1 cellular context compared by ENCODE assay signal in the genomic region with DNA sequence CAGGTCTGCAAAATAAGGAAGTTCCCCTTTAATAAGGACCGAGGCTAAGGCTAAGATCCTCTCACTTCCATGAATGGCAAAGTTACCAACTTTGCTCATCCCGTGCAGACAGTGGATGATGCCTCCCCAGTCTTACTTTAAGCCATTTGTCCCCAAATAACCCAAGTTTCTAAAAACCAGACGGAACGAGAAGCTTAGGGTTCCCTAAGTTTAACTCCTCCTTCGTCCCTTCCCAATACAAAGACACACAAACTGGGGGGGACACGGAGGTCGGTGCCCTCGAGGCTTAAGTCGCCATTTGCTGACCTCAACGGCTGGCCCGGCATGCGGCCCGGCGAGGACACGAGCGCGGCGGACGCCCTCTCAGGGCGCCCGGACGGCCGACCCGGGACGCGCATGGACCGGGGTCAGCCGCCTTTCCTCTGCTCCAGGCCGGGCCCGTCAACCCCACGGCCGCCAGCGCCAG.
TF ChIP-seq lines count a peak whose summit lies in the region.

No MANE protein-coding gene starts in this region.

TF ChIP-seq in HepG2, 621 proteins besides CTCF, POLR2A, EP300 and RAD21 (continued from another document and continues in another):
- TF ChIP-seq ZNF619 (CRISPR knock-in tag; IDR thresholded peaks at IDR 0.05) = peak; percentile 24; the same call in 1 of the 2 replicates
- TF ChIP-seq, protein P1, sequence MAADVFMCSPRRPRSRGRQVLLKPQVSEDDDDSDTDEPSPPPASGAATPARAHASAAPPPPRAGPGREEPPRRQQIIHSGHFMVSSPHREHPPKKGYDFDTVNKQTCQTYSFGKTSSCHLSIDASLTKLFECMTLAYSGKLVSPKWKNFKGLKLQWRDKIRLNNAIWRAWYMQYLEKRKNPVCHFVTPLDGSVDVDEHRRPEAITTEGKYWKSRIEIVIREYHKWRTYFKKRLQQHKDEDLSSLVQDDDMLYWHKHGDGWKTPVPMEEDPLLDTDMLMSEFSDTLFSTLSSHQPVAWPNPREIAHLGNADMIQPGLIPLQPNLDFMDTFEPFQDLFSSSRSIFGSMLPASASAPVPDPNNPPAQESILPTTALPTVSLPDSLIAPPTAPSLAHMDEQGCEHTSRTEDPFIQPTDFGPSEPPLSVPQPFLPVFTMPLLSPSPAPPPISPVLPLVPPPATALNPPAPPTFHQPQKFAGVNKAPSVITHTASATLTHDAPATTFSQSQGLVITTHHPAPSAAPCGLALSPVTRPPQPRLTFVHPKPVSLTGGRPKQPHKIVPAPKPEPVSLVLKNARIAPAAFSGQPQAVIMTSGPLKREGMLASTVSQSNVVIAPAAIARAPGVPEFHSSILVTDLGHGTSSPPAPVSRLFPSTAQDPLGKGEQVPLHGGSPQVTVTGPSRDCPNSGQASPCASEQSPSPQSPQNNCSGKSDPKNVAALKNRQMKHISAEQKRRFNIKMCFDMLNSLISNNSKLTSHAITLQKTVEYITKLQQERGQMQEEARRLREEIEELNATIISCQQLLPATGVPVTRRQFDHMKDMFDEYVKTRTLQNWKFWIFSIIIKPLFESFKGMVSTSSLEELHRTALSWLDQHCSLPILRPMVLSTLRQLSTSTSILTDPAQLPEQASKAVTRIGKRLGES (CRISPR knock-in tag; IDR thresholded peaks at IDR 0.05; ENCODE audit: borderline replicate concordance) = peak; percentile 75; the same call in 1 of the 2 replicates
- TF ChIP-seq, protein P2, sequence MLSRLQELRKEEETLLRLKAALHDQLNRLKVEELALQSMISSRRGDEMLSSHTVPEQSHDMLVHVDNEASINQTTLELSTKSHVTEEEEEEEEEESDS (CRISPR knock-in tag; IDR thresholded peaks at IDR 0.05; ENCODE audit: borderline replicate concordance) = no peak
- TF ChIP-seq ZNF567 (CRISPR knock-in tag; IDR thresholded peaks at IDR 0.05; ENCODE audit: borderline replicate concordance) = no peak
- TF ChIP-seq ZNF256 (CRISPR knock-in tag; conservative IDR thresholded peaks at IDR 0.05) = 0 out of 2 replicates have a peak, but pooled peaks have one; percentile 52
- TF ChIP-seq ZNF350 (CRISPR knock-in tag; IDR thresholded peaks at IDR 0.05; ENCODE audit: borderline replicate concordance, low read depth) = no peak
- TF ChIP-seq SALL1 (CRISPR knock-in tag; IDR thresholded peaks at IDR 0.05) = no peak
- TF ChIP-seq, protein P3, sequence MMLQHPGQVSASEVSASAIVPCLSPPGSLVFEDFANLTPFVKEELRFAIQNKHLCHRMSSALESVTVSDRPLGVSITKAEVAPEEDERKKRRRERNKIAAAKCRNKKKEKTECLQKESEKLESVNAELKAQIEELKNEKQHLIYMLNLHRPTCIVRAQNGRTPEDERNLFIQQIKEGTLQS (CRISPR knock-in tag; IDR thresholded peaks at IDR 0.05) = no peak
- TF ChIP-seq ZNF230 (CRISPR knock-in tag; IDR thresholded peaks at IDR 0.05) = no peak
- TF ChIP-seq NFYC (CRISPR knock-in tag; IDR thresholded peaks at IDR 0.05) = no peak
- TF ChIP-seq, protein P4, sequence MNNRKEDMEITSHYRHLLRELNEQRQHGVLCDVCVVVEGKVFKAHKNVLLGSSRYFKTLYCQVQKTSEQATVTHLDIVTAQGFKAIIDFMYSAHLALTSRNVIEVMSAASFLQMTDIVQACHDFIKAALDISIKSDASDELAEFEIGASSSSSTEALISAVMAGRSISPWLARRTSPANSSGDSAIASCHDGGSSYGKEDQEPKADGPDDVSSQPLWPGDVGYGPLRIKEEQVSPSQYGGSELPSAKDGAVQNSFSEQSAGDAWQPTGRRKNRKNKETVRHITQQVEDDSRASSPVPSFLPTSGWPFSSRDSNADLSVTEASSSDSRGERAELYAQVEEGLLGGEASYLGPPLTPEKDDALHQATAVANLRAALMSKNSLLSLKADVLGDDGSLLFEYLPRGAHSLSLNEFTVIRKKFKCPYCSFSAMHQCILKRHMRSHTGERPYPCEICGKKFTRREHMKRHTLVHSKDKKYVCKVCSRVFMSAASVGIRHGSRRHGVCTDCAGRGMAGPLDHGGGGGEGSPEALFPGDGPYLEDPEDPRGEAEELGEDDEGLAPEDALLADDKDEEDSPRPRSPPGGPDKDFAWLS (CRISPR knock-in tag; IDR thresholded peaks at IDR 0.05; ENCODE audit: borderline replicate concordance) = no peak
- TF ChIP-seq ATF7-NPFF (CRISPR knock-in tag; IDR thresholded peaks at IDR 0.05; ENCODE audit: low read depth) = no peak
- no peak for TF ChIP-seq EEA1 (CRISPR knock-in tag; IDR thresholded peaks at IDR 0.05; ENCODE audit: borderline replicate concordance)
- TF ChIP-seq KLF15 (CRISPR knock-in tag; IDR thresholded peaks at IDR 0.05; ENCODE audit: borderline replicate concordance) = 0 out of 2 replicates have a peak, but pooled peaks have one; percentile 34
- no peak for TF ChIP-seq AGO2 (optimal IDR thresholded peaks at IDR 0.05; ENCODE audit: low read depth, low read length)
- TF ChIP-seq NBN (conservative IDR thresholded peaks at IDR 0.05) = no peak
- TF ChIP-seq ZNF383 (CRISPR knock-in tag; IDR thresholded peaks at IDR 0.05; ENCODE audit: borderline replicate concordance) = 0 out of 2 replicates have a peak, but pooled peaks have one; percentile 14
- TF ChIP-seq ZNF326 (CRISPR knock-in tag; IDR thresholded peaks at IDR 0.05; ENCODE audit: borderline replicate concordance) = no peak
- TF ChIP-seq, protein P5, sequence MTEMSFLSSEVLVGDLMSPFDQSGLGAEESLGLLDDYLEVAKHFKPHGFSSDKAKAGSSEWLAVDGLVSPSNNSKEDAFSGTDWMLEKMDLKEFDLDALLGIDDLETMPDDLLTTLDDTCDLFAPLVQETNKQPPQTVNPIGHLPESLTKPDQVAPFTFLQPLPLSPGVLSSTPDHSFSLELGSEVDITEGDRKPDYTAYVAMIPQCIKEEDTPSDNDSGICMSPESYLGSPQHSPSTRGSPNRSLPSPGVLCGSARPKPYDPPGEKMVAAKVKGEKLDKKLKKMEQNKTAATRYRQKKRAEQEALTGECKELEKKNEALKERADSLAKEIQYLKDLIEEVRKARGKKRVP (CRISPR knock-in tag; IDR thresholded peaks at IDR 0.05) = no peak
- no peak for TF ChIP-seq ZNF124 (CRISPR knock-in tag; IDR thresholded peaks at IDR 0.05)
- TF ChIP-seq SMAD3 (CRISPR knock-in tag; IDR thresholded peaks at IDR 0.05) = no peak
- TF ChIP-seq NR3C1 (CRISPR knock-in tag; IDR thresholded peaks at IDR 0.05) = no peak
- TF ChIP-seq TOE1 (CRISPR knock-in tag; IDR thresholded peaks at IDR 0.05) = no peak
- TF ChIP-seq, protein P6, sequence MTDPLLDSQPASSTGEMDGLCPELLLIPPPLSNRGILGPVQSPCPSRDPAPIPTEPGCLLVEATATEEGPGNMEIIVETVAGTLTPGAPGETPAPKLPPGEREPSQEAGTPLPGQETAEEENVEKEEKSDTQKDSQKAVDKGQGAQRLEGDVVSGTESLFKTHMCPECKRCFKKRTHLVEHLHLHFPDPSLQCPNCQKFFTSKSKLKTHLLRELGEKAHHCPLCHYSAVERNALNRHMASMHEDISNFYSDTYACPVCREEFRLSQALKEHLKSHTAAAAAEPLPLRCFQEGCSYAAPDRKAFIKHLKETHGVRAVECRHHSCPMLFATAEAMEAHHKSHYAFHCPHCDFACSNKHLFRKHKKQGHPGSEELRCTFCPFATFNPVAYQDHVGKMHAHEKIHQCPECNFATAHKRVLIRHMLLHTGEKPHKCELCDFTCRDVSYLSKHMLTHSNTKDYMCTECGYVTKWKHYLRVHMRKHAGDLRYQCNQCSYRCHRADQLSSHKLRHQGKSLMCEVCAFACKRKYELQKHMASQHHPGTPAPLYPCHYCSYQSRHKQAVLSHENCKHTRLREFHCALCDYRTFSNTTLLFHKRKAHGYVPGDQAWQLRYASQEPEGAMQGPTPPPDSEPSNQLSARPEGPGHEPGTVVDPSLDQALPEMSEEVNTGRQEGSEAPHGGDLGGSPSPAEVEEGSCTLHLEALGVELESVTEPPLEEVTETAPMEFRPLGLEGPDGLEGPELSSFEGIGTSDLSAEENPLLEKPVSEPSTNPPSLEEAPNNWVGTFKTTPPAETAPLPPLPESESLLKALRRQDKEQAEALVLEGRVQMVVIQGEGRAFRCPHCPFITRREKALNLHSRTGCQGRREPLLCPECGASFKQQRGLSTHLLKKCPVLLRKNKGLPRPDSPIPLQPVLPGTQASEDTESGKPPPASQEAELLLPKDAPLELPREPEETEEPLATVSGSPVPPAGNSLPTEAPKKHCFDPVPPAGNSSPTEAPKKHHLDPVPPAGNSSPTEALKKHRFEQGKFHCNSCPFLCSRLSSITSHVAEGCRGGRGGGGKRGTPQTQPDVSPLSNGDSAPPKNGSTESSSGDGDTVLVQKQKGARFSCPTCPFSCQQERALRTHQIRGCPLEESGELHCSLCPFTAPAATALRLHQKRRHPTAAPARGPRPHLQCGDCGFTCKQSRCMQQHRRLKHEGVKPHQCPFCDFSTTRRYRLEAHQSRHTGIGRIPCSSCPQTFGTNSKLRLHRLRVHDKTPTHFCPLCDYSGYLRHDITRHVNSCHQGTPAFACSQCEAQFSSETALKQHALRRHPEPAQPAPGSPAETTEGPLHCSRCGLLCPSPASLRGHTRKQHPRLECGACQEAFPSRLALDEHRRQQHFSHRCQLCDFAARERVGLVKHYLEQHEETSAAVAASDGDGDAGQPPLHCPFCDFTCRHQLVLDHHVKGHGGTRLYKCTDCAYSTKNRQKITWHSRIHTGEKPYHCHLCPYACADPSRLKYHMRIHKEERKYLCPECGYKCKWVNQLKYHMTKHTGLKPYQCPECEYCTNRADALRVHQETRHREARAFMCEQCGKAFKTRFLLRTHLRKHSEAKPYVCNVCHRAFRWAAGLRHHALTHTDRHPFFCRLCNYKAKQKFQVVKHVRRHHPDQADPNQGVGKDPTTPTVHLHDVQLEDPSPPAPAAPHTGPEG (CRISPR knock-in tag; IDR thresholded peaks at IDR 0.05) = peak; percentile 86
- TF ChIP-seq, protein P7, sequence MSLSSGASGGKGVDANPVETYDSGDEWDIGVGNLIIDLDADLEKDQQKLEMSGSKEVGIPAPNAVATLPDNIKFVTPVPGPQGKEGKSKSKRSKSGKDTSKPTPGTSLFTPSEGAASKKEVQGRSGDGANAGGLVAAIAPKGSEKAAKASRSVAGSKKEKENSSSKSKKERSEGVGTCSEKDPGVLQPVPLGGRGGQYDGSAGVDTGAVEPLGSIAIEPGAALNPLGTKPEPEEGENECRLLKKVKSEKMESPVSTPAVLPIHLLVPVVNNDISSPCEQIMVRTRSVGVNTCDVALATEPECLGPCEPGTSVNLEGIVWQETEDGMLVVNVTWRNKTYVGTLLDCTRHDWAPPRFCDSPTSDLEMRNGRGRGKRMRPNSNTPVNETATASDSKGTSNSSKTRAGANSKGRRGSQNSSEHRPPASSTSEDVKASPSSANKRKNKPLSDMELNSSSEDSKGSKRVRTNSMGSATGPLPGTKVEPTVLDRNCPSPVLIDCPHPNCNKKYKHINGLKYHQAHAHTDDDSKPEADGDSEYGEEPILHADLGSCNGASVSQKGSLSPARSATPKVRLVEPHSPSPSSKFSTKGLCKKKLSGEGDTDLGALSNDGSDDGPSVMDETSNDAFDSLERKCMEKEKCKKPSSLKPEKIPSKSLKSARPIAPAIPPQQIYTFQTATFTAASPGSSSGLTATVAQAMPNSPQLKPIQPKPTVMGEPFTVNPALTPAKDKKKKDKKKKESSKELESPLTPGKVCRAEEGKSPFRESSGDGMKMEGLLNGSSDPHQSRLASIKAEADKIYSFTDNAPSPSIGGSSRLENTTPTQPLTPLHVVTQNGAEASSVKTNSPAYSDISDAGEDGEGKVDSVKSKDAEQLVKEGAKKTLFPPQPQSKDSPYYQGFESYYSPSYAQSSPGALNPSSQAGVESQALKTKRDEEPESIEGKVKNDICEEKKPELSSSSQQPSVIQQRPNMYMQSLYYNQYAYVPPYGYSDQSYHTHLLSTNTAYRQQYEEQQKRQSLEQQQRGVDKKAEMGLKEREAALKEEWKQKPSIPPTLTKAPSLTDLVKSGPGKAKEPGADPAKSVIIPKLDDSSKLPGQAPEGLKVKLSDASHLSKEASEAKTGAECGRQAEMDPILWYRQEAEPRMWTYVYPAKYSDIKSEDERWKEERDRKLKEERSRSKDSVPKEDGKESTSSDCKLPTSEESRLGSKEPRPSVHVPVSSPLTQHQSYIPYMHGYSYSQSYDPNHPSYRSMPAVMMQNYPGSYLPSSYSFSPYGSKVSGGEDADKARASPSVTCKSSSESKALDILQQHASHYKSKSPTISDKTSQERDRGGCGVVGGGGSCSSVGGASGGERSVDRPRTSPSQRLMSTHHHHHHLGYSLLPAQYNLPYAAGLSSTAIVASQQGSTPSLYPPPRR (CRISPR knock-in tag; IDR thresholded peaks at IDR 0.05; ENCODE audit: borderline replicate concordance) = no peak
- TF ChIP-seq ONECUT2 (CRISPR knock-in tag; IDR thresholded peaks at IDR 0.05) = no peak
- TF ChIP-seq SRSF1 (optimal IDR thresholded peaks at IDR 0.05; ENCODE audit: low read depth, low read length) = no peak
- no peak for TF ChIP-seq GABPA (IDR thresholded peaks at IDR 0.05; ENCODE audit: low read depth, low read length)
- no peak for TF ChIP-seq GABPA (CRISPR knock-in tag; IDR thresholded peaks at IDR 0.05; ENCODE audit: low read depth)
- no peak for TF ChIP-seq CEBPG (CRISPR knock-in tag; IDR thresholded peaks at IDR 0.05)
- no peak for TF ChIP-seq FOSL1 (CRISPR knock-in tag; IDR thresholded peaks at IDR 0.05; ENCODE audit: borderline replicate concordance)
- TF ChIP-seq ZNF333 (CRISPR knock-in tag; IDR thresholded peaks at IDR 0.05; ENCODE audit: borderline replicate concordance) = no peak
- TF ChIP-seq, protein P8, sequence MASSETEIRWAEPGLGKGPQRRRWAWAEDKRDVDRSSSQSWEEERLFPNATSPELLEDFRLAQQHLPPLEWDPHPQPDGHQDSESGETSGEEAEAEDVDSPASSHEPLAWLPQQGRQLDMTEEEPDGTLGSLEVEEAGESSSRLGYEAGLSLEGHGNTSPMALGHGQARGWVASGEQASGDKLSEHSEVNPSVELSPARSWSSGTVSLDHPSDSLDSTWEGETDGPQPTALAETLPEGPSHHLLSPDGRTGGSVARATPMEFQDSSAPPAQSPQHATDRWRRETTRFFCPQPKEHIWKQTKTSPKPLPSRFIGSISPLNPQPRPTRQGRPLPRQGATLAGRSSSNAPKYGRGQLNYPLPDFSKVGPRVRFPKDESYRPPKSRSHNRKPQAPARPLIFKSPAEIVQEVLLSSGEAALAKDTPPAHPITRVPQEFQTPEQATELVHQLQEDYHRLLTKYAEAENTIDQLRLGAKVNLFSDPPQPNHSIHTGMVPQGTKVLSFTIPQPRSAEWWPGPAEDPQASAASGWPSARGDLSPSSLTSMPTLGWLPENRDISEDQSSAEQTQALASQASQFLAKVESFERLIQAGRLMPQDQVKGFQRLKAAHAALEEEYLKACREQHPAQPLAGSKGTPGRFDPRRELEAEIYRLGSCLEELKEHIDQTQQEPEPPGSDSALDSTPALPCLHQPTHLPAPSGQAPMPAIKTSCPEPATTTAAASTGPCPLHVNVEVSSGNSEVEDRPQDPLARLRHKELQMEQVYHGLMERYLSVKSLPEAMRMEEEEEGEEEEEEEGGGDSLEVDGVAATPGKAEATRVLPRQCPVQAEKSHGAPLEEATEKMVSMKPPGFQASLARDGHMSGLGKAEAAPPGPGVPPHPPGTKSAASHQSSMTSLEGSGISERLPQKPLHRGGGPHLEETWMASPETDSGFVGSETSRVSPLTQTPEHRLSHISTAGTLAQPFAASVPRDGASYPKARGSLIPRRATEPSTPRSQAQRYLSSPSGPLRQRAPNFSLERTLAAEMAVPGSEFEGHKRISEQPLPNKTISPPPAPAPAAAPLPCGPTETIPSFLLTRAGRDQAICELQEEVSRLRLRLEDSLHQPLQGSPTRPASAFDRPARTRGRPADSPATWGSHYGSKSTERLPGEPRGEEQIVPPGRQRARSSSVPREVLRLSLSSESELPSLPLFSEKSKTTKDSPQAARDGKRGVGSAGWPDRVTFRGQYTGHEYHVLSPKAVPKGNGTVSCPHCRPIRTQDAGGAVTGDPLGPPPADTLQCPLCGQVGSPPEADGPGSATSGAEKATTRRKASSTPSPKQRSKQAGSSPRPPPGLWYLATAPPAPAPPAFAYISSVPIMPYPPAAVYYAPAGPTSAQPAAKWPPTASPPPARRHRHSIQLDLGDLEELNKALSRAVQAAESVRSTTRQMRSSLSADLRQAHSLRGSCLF (CRISPR knock-in tag; IDR thresholded peaks at IDR 0.05; ENCODE audit: borderline replicate concordance) = no peak
- TF ChIP-seq ZNF207 (IDR thresholded peaks at IDR 0.05; ENCODE audit: borderline replicate concordance) = no peak
- 0 out of 2 replicates have a peak, but pooled peaks have one; percentile 74 for TF ChIP-seq ZMYM2 (CRISPR knock-in tag; IDR thresholded peaks at IDR 0.05)
